Comparison of ENCODE assay signal across 9 cellular contexts in genomic region chr13:50991624-50992610, GRCh38.
A peak's percentile ranks its signal among the peaks of the same experiment; 100 is the strongest.
DNase-seq lines count a peak whose midpoint lies in the region; ATAC-seq and TF ChIP-seq lines count a peak whose summit lies in the region.
"Had no signal": no experiment of that assay in that cellular context is flagged by ENCODE, and none has a peak within 500 bp of the region (broad histone marks: within the 10 kb centered on the region; RNA-seq: fewer than 3 reads in every experiment).

No MANE protein-coding gene starts in this region.

- H3K27me3 ChIP-seq in uterus, result no peaks in the 10 kb centered on the region
- no peaks in the 10 kb centered on the region for H3K27me3 ChIP-seq in effector memory CD4-positive, alpha-beta T cell (replicated peaks; ENCODE audit: control insufficient read depth, insufficient read depth, low read length, poor library complexity, severe bottlenecking)

- peaks cover 3% of the 10 kb centered on the region for H3K36me3 Mint-ChIP-seq in brain

- intact Hi-C loops in uterus (cut with DNase I; ENCODE audit: low total_unique reads) (no loop called here), OCI-LY7 (cut with micrococcal nuclease; ENCODE audit: unreplicated experiment) (no loop called here)

- peak overlapping the region in 2 of 5 experiments; percentile 78 to 82 for H3K4me3 Mint-ChIP-seq in brain

- H3K4me3 ChIP-seq in uterus, result no peak overlapping the region
- H3K4me3 ChIP-seq in OCI-LY7 (ENCODE audit: low read depth, low read length, poor library complexity, severe bottlenecking), result no peak overlapping the region
- H3K4me3 ChIP-seq in effector memory CD4-positive, alpha-beta T cell (ENCODE audit: insufficient read depth, low read depth, low read length, poor library complexity, severe bottlenecking), result no peak overlapping the region
- H3K4me3 ChIP-seq: skin epidermis had no signal

- POLR2A ChIA-PET in OCI-LY7 (lab: Charles Lee), result interaction anchor here (1.9 kb wide), 1 partner anchor 14 kb away, joined by 6 read pairs; no protein-coding TSS in a partner anchor

- H3K9me3 ChIP-seq in uterus, result no peaks in the 10 kb centered on the region
- no peaks in the 10 kb centered on the region for H3K9me3 ChIP-seq in OCI-LY7 (ENCODE audit: low read length)
- no peaks in the 10 kb centered on the region for H3K9me3 ChIP-seq in effector memory CD4-positive, alpha-beta T cell (ENCODE audit: control insufficient read depth, low read length)

- TF ChIP-seq CTCF in brain (conservative IDR thresholded peaks at IDR 0.05), result no peak
- TF ChIP-seq CTCF in uterus (IDR thresholded peaks at IDR 0.05), result no peak
- no peak for TF ChIP-seq CTCF in OCI-LY7 (conservative IDR thresholded peaks at IDR 0.05; ENCODE audit: low read length)

- H3K4me2 ChIP-seq in OCI-LY7 (ENCODE audit: low read length), result no peak overlapping the region

- peak; percentile 90 for ATAC-seq in GM18498 (IDR thresholded peaks at IDR 0.05; ENCODE audit: unreplicated experiment)
- peak; percentile 87 for ATAC-seq in GM21367 (IDR thresholded peaks at IDR 0.05; ENCODE audit: unreplicated experiment)
- peak; percentile 76 for ATAC-seq in HG03571 (IDR thresholded peaks at IDR 0.05; ENCODE audit: unreplicated experiment)

- peaks cover 83% of the 10 kb centered on the region for H3K4me1 Mint-ChIP-seq in brain

- CTCF ChIA-PET in OCI-LY7 (lab: Charles Lee; ENCODE audit: unreplicated experiment), result no interaction called here

- H4K20me1 ChIP-seq in OCI-LY7 (ENCODE audit: insufficient read depth, low read length), result no peaks in the 10 kb centered on the region

- H3K27ac Mint-ChIP-seq in brain, result peak overlapping the region; percentile 90 to 99 (median 98)

- TF ChIP-seq POLR2A in uterus (IDR thresholded peaks at IDR 0.05), result no peak

- no peaks in the 10 kb centered on the region for H3K27me3 Mint-ChIP-seq in brain

- no peaks in the 10 kb centered on the region for H3K79me2 ChIP-seq in OCI-LY7 (ENCODE audit: insufficient read depth, low read depth, low read length)

- peaks cover 4 to 9% (median 7%) of the 10 kb centered on the region in 5 experiments for H3K9me3 Mint-ChIP-seq in brain

- peak overlapping the region; percentile 82 to 83 for H3K27ac ChIP-seq in uterus
- no peak overlapping the region for H3K27ac ChIP-seq in OCI-LY7 (ENCODE audit: low read depth, low read length, poor library complexity, severe bottlenecking)
- no peak overlapping the region for H3K27ac ChIP-seq in effector memory CD4-positive, alpha-beta T cell (ENCODE audit: insufficient read depth, low read length, poor library complexity, severe bottlenecking)

- DNase-seq in uterus (no peak), inferior parietal cortex (ENCODE audit: extremely low spot score) (no peak), OCI-LY7 (ENCODE audit: low spot score) (no peak)
- DNase-seq in effector memory CD4-positive, alpha-beta T cell, result no peak

- no peaks in the 10 kb centered on the region for H3K36me3 ChIP-seq in uterus
- H3K36me3 ChIP-seq in OCI-LY7 (ENCODE audit: insufficient read depth, low read length), result no peaks in the 10 kb centered on the region
- H3K36me3 ChIP-seq in effector memory CD4-positive, alpha-beta T cell (ENCODE audit: control insufficient read depth, insufficient read depth, low read length), result no peaks in the 10 kb centered on the region

- BruUV-seq in OCI-LY7 (replicated peaks; lab: Mats Ljungman, UMichigan), result no TSS peak

- no peaks in the 10 kb centered on the region for H3K9me2 ChIP-seq in OCI-LY7 (ENCODE audit: insufficient read depth, low read length)

- peaks cover 9 to 20% of the 10 kb centered on the region in 2 donors for H3K4me1 ChIP-seq in uterus
- H3K4me1 ChIP-seq in OCI-LY7 (ENCODE audit: insufficient read depth, low read length, poor library complexity, severe bottlenecking), result no peaks in the 10 kb centered on the region
- peaks cover 4% of the 10 kb centered on the region for H3K4me1 ChIP-seq in effector memory CD4-positive, alpha-beta T cell (ENCODE audit: control insufficient read depth, insufficient read depth, low read length, poor library complexity, severe bottlenecking)

- H2AFZ ChIP-seq in OCI-LY7 (ENCODE audit: low read length), result no peak overlapping the region

Comparison
In these comparisons a context has a peak if more than half of its experiments do, and no peak if none do; other contexts are left out.
1. H3K27ac ChIP-seq: peak in uterus (2 of 2); none in OCI-LY7 (single experiment) and effector memory CD4-positive, alpha-beta T cell (single experiment).
2. Peak in every context shown above with its lines, with median percentiles within 50 percentile points of each other: ATAC-seq.